ENCODE assay signal across 10 cellular contexts in the genomic region with DNA sequence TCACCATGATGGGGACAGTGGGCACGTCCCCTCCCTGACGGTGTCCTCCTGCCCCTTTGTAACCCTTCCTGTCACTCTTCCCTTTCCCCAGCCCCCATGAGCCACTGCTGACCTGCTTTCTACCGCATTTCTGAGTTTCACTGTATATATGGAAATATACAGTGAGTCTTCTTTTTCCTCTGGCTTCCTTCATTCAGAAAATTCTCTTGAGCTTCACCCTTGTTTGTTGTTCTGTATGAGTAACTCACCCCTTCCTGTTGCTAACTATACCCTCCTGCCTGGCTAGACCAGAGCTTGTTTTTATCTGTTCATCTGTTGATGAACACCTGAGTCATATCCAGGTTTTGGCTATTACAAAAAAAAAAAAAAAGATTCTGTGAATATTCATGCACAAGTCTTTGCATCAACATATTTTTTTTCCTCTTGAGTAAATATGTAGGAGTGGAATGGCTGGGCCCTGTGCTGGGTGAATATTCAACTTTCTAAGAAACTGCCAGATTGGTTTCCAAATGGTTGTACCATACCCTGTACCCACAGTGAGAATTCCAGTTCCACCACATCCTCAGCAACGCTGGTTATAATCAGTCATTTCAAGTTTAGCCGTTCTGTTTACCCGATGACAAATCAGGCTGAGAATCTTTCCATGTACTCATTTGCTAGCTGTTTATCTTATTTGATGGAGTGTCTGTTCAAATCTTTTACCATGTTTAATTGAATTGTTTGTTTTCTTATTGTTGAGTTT.
A peak's percentile ranks its signal among the peaks of the same experiment; 100 is the strongest.
DNase-seq lines count a peak whose midpoint lies in the region; FAIRE-seq and TF ChIP-seq lines count a peak whose summit lies in the region.
"Had no signal": no experiment of that assay in that cellular context is flagged by ENCODE, and none has a peak within 500 bp of the region (broad histone marks: within the 10 kb centered on the region; RNA-seq: fewer than 3 reads in every experiment).

No MANE protein-coding gene starts in this region.

- no peaks in the 10 kb centered on the region for H3K36me3 ChIP-seq in skeletal muscle satellite cell (ENCODE audit: insufficient read depth, low read length)
- no peaks in the 10 kb centered on the region for H3K36me3 ChIP-seq in kidney (ENCODE audit: control insufficient read depth in 1 of 2, insufficient read depth in 2 of 2, low read length in 2 of 2)

- H3K36me3 Mint-ChIP-seq in T-helper 1 cell treated with Interleukin-12 subunit alpha and Interleukin-12 subunit beta and Interleukin-4 antibody, amounts not matched to agents 30 μg/mL and 1 μg/mL, for 36 hours (ENCODE audit: low read depth) = no peaks in the 10 kb centered on the region

- peak; percentile 0 for DNase-seq in NCI-H2171 treated with DMSO at 0.1 percent for 48 hours (lab: John Stamatoyannopoulos, UW)
- DNase-seq in NCI-H2171 (lab: John Stamatoyannopoulos, UW) = no peak
- peak; percentile 14 to 92 for DNase-seq in dermis microvascular lymphatic vessel endothelial cell (ENCODE audit: low read depth in 2 of 2)
- DNase-seq in superior temporal gyrus (ENCODE audit: extremely low spot score) = no peak
- DNase-seq in kidney = no peak
- DNase-seq in NCI-H2081 (lab: John Stamatoyannopoulos, UW) = no peak
- DNase-seq: NCI-H2107 had no signal

- H3K27ac ChIP-seq in kidney (ENCODE audit: low read depth in 2 of 2, low read length in 2 of 2) = no peak overlapping the region

- H3K4me1 ChIP-seq in skeletal muscle satellite cell (ENCODE audit: control insufficient read depth, insufficient read depth, low read length) = peaks cover 21% of the 10 kb centered on the region
- no peaks in the 10 kb centered on the region for H3K4me1 ChIP-seq in kidney (ENCODE audit: control insufficient read depth in 1 of 2, insufficient read depth in 1 of 2, low read depth in 1 of 2, low read length in 2 of 2)

- intact Hi-C loops in kidney (cut with DNase I) = no loop called here

- TF ChIP-seq CTCF in kidney (IDR thresholded peaks at IDR 0.05; ENCODE audit: borderline replicate concordance, extremely low read depth, insufficient read depth) = no peak

- FAIRE-seq in kidney (lab: Jason Lieb, UNC) = no peak
- FAIRE-seq: A204.1 had no signal

- H3K9ac ChIP-seq in skeletal muscle satellite cell (ENCODE audit: low read depth, low read length) (peak overlapping the region; percentile 29), kidney (ENCODE audit: low read length in 2 of 2) (no peak overlapping the region)

- H3K4me1 Mint-ChIP-seq in T-helper 1 cell treated with Interleukin-12 subunit alpha and Interleukin-12 subunit beta and Interleukin-4 antibody, amounts not matched to agents 30 μg/mL and 1 μg/mL, for 36 hours (ENCODE audit: low read depth) = peaks cover 11% of the 10 kb centered on the region

- H3K27me3 Mint-ChIP-seq in T-helper 1 cell treated with Interleukin-12 subunit alpha and Interleukin-12 subunit beta and Interleukin-4 antibody, amounts not matched to agents 30 μg/mL and 1 μg/mL, for 36 hours (ENCODE audit: low read depth) = peaks cover 23% of the 10 kb centered on the region

- H3K27ac Mint-ChIP-seq in T-helper 1 cell treated with Interleukin-12 subunit alpha and Interleukin-12 subunit beta and Interleukin-4 antibody, amounts not matched to agents 30 μg/mL and 1 μg/mL, for 36 hours = peak overlapping the region; percentile 81

- H3K4me2 ChIP-seq in skeletal muscle satellite cell (ENCODE audit: low read length) = peak overlapping the region; percentile 62

- no peaks in the 10 kb centered on the region for H3K9me3 ChIP-seq in skeletal muscle satellite cell (replicated peaks; ENCODE audit: low read length)
- H3K9me3 ChIP-seq in kidney (ENCODE audit: control insufficient read depth in 1 of 2, low read length in 2 of 2) = no peaks in the 10 kb centered on the region

- H3K27me3 ChIP-seq in skeletal muscle satellite cell (ENCODE audit: control insufficient read depth, insufficient read depth, low read length) = peaks cover 4% of the 10 kb centered on the region

- H3K4me3 Mint-ChIP-seq in T-helper 1 cell treated with Interleukin-12 subunit alpha and Interleukin-12 subunit beta and Interleukin-4 antibody, amounts not matched to agents 30 μg/mL and 1 μg/mL, for 36 hours = peak overlapping the region; percentile 2

- no peaks in the 10 kb centered on the region for H3K9me3 Mint-ChIP-seq in T-helper 1 cell treated with Interleukin-12 subunit alpha and Interleukin-12 subunit beta and Interleukin-4 antibody, amounts not matched to agents 30 μg/mL and 1 μg/mL, for 36 hours

- H3K4me3 ChIP-seq in skeletal muscle satellite cell (ENCODE audit: low read length) (peak overlapping the region; percentile 53), kidney (ENCODE audit: low read length in 2 of 2) (no peak overlapping the region)

Comparison
In these comparisons a context has a peak if more than half of its experiments do, and no peak if none do; other contexts are left out.
1. DNase-seq: peak in NCI-H2171 treated with DMSO at 0.1 percent for 48 hours (single experiment) and dermis microvascular lymphatic vessel endothelial cell (2 of 2); none in NCI-H2171 (single experiment), superior temporal gyrus (single experiment), kidney (single experiment) and NCI-H2081 (0 of 2).